In genomic region chr7:105267244-105267643, GRCh38 we compare ENCODE assay signal across 9 cellular contexts.
A peak's percentile ranks its signal among the peaks of the same experiment; 100 is the strongest.
DNase-seq lines count a peak whose midpoint lies in the region; ATAC-seq and TF ChIP-seq lines count a peak whose summit lies in the region.
"Had no signal": no experiment of that assay in that cellular context is flagged by ENCODE, and none has a peak within 500 bp of the region (broad histone marks: within the 10 kb centered on the region; RNA-seq: fewer than 3 reads in every experiment).

No MANE protein-coding gene starts in this region.

- H3K4me1 ChIP-seq in mesenchymal stem cell (ENCODE audit: control insufficient read depth, insufficient read depth, low read depth, low read length) = peaks cover 2% of the 10 kb centered on the region
- peaks cover 3 to 8% of the 10 kb centered on the region in 2 donors for H3K4me1 ChIP-seq in uterus

- H3K79me1 ChIP-seq in mesenchymal stem cell (replicated peaks; ENCODE audit: low read length, poor library complexity, severe bottlenecking) = peaks cover 12% of the 10 kb centered on the region

- no peak overlapping the region for H3K14ac ChIP-seq in mesenchymal stem cell (ENCODE audit: low read length in 2 of 2)

- no peak overlapping the region for H3K4ac ChIP-seq in mesenchymal stem cell (ENCODE audit: low read depth in 1 of 2, low read length in 2 of 2)

- H3K9me3 Mint-ChIP-seq in activated naive CD4-positive, alpha-beta T cell treated with anti-CD3 and anti-CD28 coated beads, Interleukin-2, amount 10 ng/mL, durations not matched to agents 7 days and 5 days = no peaks in the 10 kb centered on the region
- no peaks in the 10 kb centered on the region for H3K9me3 Mint-ChIP-seq in activated naive CD8-positive, alpha-beta T cell treated with anti-CD3 and anti-CD28 coated beads, Interleukin-2, amount 50 U/mL, for 24 hours

- H3K9ac ChIP-seq in mesenchymal stem cell (ENCODE audit: low read length) = peak overlapping the region; percentile 94

- DNase-seq in activated naive CD4-positive, alpha-beta T cell treated with anti-CD3 and anti-CD28 coated beads, Interleukin-2, amount 10 ng/mL, durations not matched to agents 7 days and 5 days = no peak
- DNase-seq in activated naive CD4-positive, alpha-beta T cell (lab: John Stamatoyannopoulos, UW) = no peak
- DNase-seq in activated naive CD8-positive, alpha-beta T cell treated with anti-CD3 and anti-CD28 coated beads, Interleukin-2, amount 50 U/mL, for 24 hours = no peak
- no peak for DNase-seq in mesenchymal stem cell
- no peak for DNase-seq in uterus
- no peak for DNase-seq in NCI-H774 (lab: John Stamatoyannopoulos, UW)
- DNase-seq in mucosa of gallbladder (ENCODE audit: low spot score) = no peak
- DNase-seq: amygdala had no signal

- H3K27ac ChIP-seq in mesenchymal stem cell (ENCODE audit: low read length, poor library complexity, severe bottlenecking) (no peak overlapping the region), uterus (peak overlapping the region; percentile 4 to 89)

- peak overlapping the region; percentile 16 for H3K4me3 Mint-ChIP-seq in activated naive CD4-positive, alpha-beta T cell treated with anti-CD3 and anti-CD28 coated beads, Interleukin-2, amount 10 ng/mL, durations not matched to agents 7 days and 5 days
- peak overlapping the region; percentile 53 for H3K4me3 Mint-ChIP-seq in activated naive CD8-positive, alpha-beta T cell treated with anti-CD3 and anti-CD28 coated beads, Interleukin-2, amount 50 U/mL, for 24 hours

- H2BK120ac ChIP-seq in mesenchymal stem cell (ENCODE audit: low read depth, low read length) = no peak overlapping the region

- H3K36me3 Mint-ChIP-seq in activated naive CD4-positive, alpha-beta T cell treated with anti-CD3 and anti-CD28 coated beads, Interleukin-2, amount 10 ng/mL, durations not matched to agents 7 days and 5 days = peaks cover 4% of the 10 kb centered on the region
- no peaks in the 10 kb centered on the region for H3K36me3 Mint-ChIP-seq in activated naive CD8-positive, alpha-beta T cell treated with anti-CD3 and anti-CD28 coated beads, Interleukin-2, amount 50 U/mL, for 24 hours (ENCODE audit: low read depth)

- no peak overlapping the region for H3K4me2 ChIP-seq in mesenchymal stem cell (ENCODE audit: low read length, poor library complexity, severe bottlenecking)

- no peak for TF ChIP-seq POLR2A in uterus (IDR thresholded peaks at IDR 0.05)

- no peak overlapping the region for H3K23ac ChIP-seq in mesenchymal stem cell (ENCODE audit: low read length in 2 of 2)

- H4K8ac ChIP-seq in mesenchymal stem cell (ENCODE audit: low read length) = no peak overlapping the region

- no peak overlapping the region for H3K27ac Mint-ChIP-seq in activated naive CD4-positive, alpha-beta T cell treated with anti-CD3 and anti-CD28 coated beads, Interleukin-2, amount 10 ng/mL, durations not matched to agents 7 days and 5 days
- peak overlapping the region; percentile 16 for H3K27ac Mint-ChIP-seq in activated naive CD8-positive, alpha-beta T cell treated with anti-CD3 and anti-CD28 coated beads, Interleukin-2, amount 50 U/mL, for 24 hours

- H2BK5ac ChIP-seq in mesenchymal stem cell (ENCODE audit: low read depth, low read length, poor library complexity, severe bottlenecking) = no peak overlapping the region

- H3K36me3 ChIP-seq in mesenchymal stem cell (ENCODE audit: control insufficient read depth in 1 of 2, insufficient read depth in 2 of 2, low read depth in 1 of 2, low read length in 2 of 2) (no peaks in the 10 kb centered on the region), uterus (no peaks in the 10 kb centered on the region)

- H2BK12ac ChIP-seq in mesenchymal stem cell (ENCODE audit: low read length in 2 of 2) = no peak overlapping the region

- H4K91ac ChIP-seq in mesenchymal stem cell (ENCODE audit: low read length) = no peak overlapping the region

- no peak overlapping the region for H2AK5ac ChIP-seq in mesenchymal stem cell (ENCODE audit: low read length, severe bottlenecking)

- WGBS in mesenchymal stem cell = 83% methylated on average over 1 of the region's 1 CpG

- H3K27me3 ChIP-seq in mesenchymal stem cell (ENCODE audit: control insufficient read depth in 1 of 2, insufficient read depth in 1 of 2, low read length in 2 of 2) (no peaks in the 10 kb centered on the region), uterus (no peaks in the 10 kb centered on the region)

- TF ChIP-seq CTCF in uterus (IDR thresholded peaks at IDR 0.05) = no peak

- no peak overlapping the region for H3K18ac ChIP-seq in mesenchymal stem cell (ENCODE audit: low read depth in 1 of 2, low read length in 2 of 2)

- H3K27me3 Mint-ChIP-seq in activated naive CD4-positive, alpha-beta T cell treated with anti-CD3 and anti-CD28 coated beads, Interleukin-2, amount 10 ng/mL, durations not matched to agents 7 days and 5 days = no peaks in the 10 kb centered on the region
- no peaks in the 10 kb centered on the region for H3K27me3 Mint-ChIP-seq in activated naive CD8-positive, alpha-beta T cell treated with anti-CD3 and anti-CD28 coated beads, Interleukin-2, amount 50 U/mL, for 24 hours

- CTCF ChIA-PET in activated naive CD4-positive, alpha-beta T cell treated with anti-CD3 and anti-CD28 coated beads, Interleukin-2, amount 10 ng/mL, durations not matched to agents 7 days and 5 days (lab: Charles Lee) = interaction anchor here (1.7 kb wide), 1 partner anchor 31 kb away, joined by 4 read pairs; no protein-coding TSS in a partner anchor

- no peak overlapping the region for H2BK15ac ChIP-seq in mesenchymal stem cell (ENCODE audit: low read depth, poor library complexity, severe bottlenecking)

- no peak overlapping the region for H2AFZ ChIP-seq in mesenchymal stem cell (ENCODE audit: low read depth, low read length)

- H3K9me3 ChIP-seq in mesenchymal stem cell (ENCODE audit: control insufficient read depth, low read length) = no peaks in the 10 kb centered on the region
- no peaks in the 10 kb centered on the region for H3K9me3 ChIP-seq in uterus

- no peak for ATAC-seq in activated naive CD8-positive, alpha-beta T cell treated with anti-CD3 and anti-CD28 coated beads, Interleukin-2, amount 50 U/mL, for 24 hours
- ATAC-seq in GM18867 (IDR thresholded peaks at IDR 0.05; ENCODE audit: unreplicated experiment) = no peak

- peaks cover 25% of the 10 kb centered on the region for H3K4me1 Mint-ChIP-seq in activated naive CD4-positive, alpha-beta T cell treated with anti-CD3 and anti-CD28 coated beads, Interleukin-2, amount 10 ng/mL, durations not matched to agents 7 days and 5 days
- H3K4me1 Mint-ChIP-seq in activated naive CD8-positive, alpha-beta T cell treated with anti-CD3 and anti-CD28 coated beads, Interleukin-2, amount 50 U/mL, for 24 hours = peaks cover 53% of the 10 kb centered on the region

- intact Hi-C loops in uterus (cut with DNase I; ENCODE audit: low total_unique reads) = no loop called here

- H3K4me3 ChIP-seq in mesenchymal stem cell (ENCODE audit: insufficient read depth in 1 of 2, low read depth in 1 of 2, low read length in 2 of 2) (peak overlapping the region in 1 of 2 experiments; percentile 83), uterus (no peak overlapping the region)
